In genomic region chr1:43934279-43934985, GRCh38 we compare ENCODE assay signal across 8 cellular contexts. TPM values are rescaled to one million over a fixed set of nuclear protein-coding genes. Genes with fewer than 3 reads are reported as not detected.
DNase-seq lines count a peak whose midpoint lies in the region; ATAC-seq and TF ChIP-seq lines count a peak whose summit lies in the region.

No MANE protein-coding gene starts in this region.

- peaks cover under 1% of the 10 kb centered on the region for H3K36me3 Mint-ChIP-seq in activated CD4-positive, alpha-beta T cell treated with anti-CD3 and anti-CD28 coated beads for 36 hours (ENCODE audit: low read depth)
- H3K36me3 Mint-ChIP-seq in stimulated activated naive B cell treated with anti-CD40 and anti-IgM and Interleukin-4, amounts not matched to agents 10 μg/mL and 1 μg/mL and 100 μg/mL, for 72 hours: peaks cover 18 to 22% of the 10 kb centered on the region in 2 donors

- no peaks in the 10 kb centered on the region for H3K9me3 Mint-ChIP-seq in activated CD4-positive, alpha-beta T cell treated with anti-CD3 and anti-CD28 coated beads for 36 hours (ENCODE audit: low read depth)
- no peaks in the 10 kb centered on the region for H3K9me3 Mint-ChIP-seq in stimulated activated naive B cell treated with anti-CD40 and anti-IgM and Interleukin-4, amounts not matched to agents 10 μg/mL and 1 μg/mL and 100 μg/mL, for 72 hours

- H3K27me3 ChIP-seq in dorsolateral prefrontal cortex (peaks cover 0 to 9% (median 0%) of the 10 kb centered on the region in 45 donors), lower lobe of right lung (ENCODE audit: low read depth) (peaks cover 21% of the 10 kb centered on the region)

- POLR2A ChIA-PET in activated CD4-positive, alpha-beta T cell treated with anti-CD3 and anti-CD28 coated beads for 36 hours (lab: Charles Lee): interaction anchor here (0.6 to 1.0 kb wide), 3 partner anchors 11 to 199 kb away, joined by 3 to 4 read pairs (median 3); no protein-coding TSS in a partner anchor

- CTCF ChIA-PET in activated CD4-positive, alpha-beta T cell treated with anti-CD3 and anti-CD28 coated beads for 36 hours (lab: Charles Lee): interaction anchor here (0.6 to 6.1 kb wide), 66 partner anchors 9 to 707 kb away, joined by 3 to 136 read pairs (median 4); partner anchors contain the start of genes IPO13, KDM4A and PTPRF

- H3K27me3 Mint-ChIP-seq in activated CD4-positive, alpha-beta T cell treated with anti-CD3 and anti-CD28 coated beads for 36 hours: peaks cover 25% of the 10 kb centered on the region
- peaks cover 32 to 39% of the 10 kb centered on the region in 2 donors for H3K27me3 Mint-ChIP-seq in stimulated activated naive B cell treated with anti-CD40 and anti-IgM and Interleukin-4, amounts not matched to agents 10 μg/mL and 1 μg/mL and 100 μg/mL, for 72 hours

- H3K4me1 Mint-ChIP-seq in activated CD4-positive, alpha-beta T cell treated with anti-CD3 and anti-CD28 coated beads for 36 hours: peaks cover 15% of the 10 kb centered on the region
- H3K4me1 Mint-ChIP-seq in stimulated activated naive B cell treated with anti-CD40 and anti-IgM and Interleukin-4, amounts not matched to agents 10 μg/mL and 1 μg/mL and 100 μg/mL, for 72 hours: peaks cover 25 to 48% of the 10 kb centered on the region in 2 donors

- H3K27ac ChIP-seq in dorsolateral prefrontal cortex: peak overlapping the region in 3 of 59 donors; percentile 1 to 68 (median 5)
- H3K27ac ChIP-seq in lower lobe of right lung: no peak overlapping the region

- peak; percentile 48 for DNase-seq in ACHN
- DNase-seq in GM19238 (ENCODE audit: insufficient read length, low spot score): peak; percentile 86
- peak; percentile 78 for DNase-seq in NCI-H2227 treated with DMSO at 0.1 percent for 48 hours (lab: John Stamatoyannopoulos, UW)
- peak; percentile 84 for DNase-seq in activated CD4-positive, alpha-beta T cell treated with anti-CD3 and anti-CD28 coated beads for 36 hours
- peak in 9 of 10 donors; percentile 41 to 76 (median 63) for DNase-seq in dorsolateral prefrontal cortex
- DNase-seq in lower lobe of right lung: peak; percentile 80
- peak; percentile 33 for DNase-seq in stimulated activated naive B cell treated with anti-CD40 and anti-IgM and Interleukin-4, amounts not matched to agents 10 μg/mL and 1 μg/mL and 100 μg/mL, for 72 hours

- in situ Hi-C loops in ACHN (cut with HindIII; ENCODE audit: low pct_ligation_motif_present, low pct_unique_long_range_greater_than_20kb, low sequenced_read_pairs): loop anchor here (25.0 kb wide), 1 partner anchor 172 kb away; no protein-coding TSS in a partner anchor

- H3K27ac Mint-ChIP-seq in activated CD4-positive, alpha-beta T cell treated with anti-CD3 and anti-CD28 coated beads for 36 hours: no peak overlapping the region
- no peak overlapping the region for H3K27ac Mint-ChIP-seq in stimulated activated naive B cell treated with anti-CD40 and anti-IgM and Interleukin-4, amounts not matched to agents 10 μg/mL and 1 μg/mL and 100 μg/mL, for 72 hours

- peaks cover 7% of the 10 kb centered on the region for H3K36me3 ChIP-seq in lower lobe of right lung

- TF ChIP-seq CTCF in dorsolateral prefrontal cortex (IDR thresholded peaks at IDR 0.05 in 54 of 56, conservative IDR thresholded peaks at IDR 0.05 in 2 of 56; ENCODE audit: low read depth in 1 of 56, partially characterized antibody in 56 of 56) (peak; percentile 62 to 95 (median 86)), lower lobe of right lung (IDR thresholded peaks at IDR 0.05) (peak; percentile 82)

- ATAC-seq in activated CD4-positive, alpha-beta T cell treated with anti-CD3 and anti-CD28 coated beads for 36 hours: peak; percentile 73
- ATAC-seq in lower lobe of right lung: peak; percentile 82 to 89
- ATAC-seq in stimulated activated naive B cell treated with anti-CD40 and anti-IgM and Interleukin-4, amounts not matched to agents 10 μg/mL and 1 μg/mL and 100 μg/mL, for 72 hours (replicated peaks): peak; percentile 62 to 70
- ATAC-seq in GM19023 (IDR thresholded peaks at IDR 0.05; ENCODE audit: unreplicated experiment): no peak

- peak overlapping the region in 2 of 59 donors; percentile 39 to 44 for H3K4me3 ChIP-seq in dorsolateral prefrontal cortex
- peak overlapping the region; percentile 51 for H3K4me3 ChIP-seq in lower lobe of right lung

- no peaks in the 10 kb centered on the region for H3K9me3 ChIP-seq in lower lobe of right lung

- H3K4me3 Mint-ChIP-seq in activated CD4-positive, alpha-beta T cell treated with anti-CD3 and anti-CD28 coated beads for 36 hours: peak overlapping the region; percentile 16
- peak overlapping the region; percentile 46 to 63 for H3K4me3 Mint-ChIP-seq in stimulated activated naive B cell treated with anti-CD40 and anti-IgM and Interleukin-4, amounts not matched to agents 10 μg/mL and 1 μg/mL and 100 μg/mL, for 72 hours

- peaks cover 35% of the 10 kb centered on the region for H3K4me1 ChIP-seq in lower lobe of right lung

- intact Hi-C loops in activated CD4-positive, alpha-beta T cell treated with anti-CD3 and anti-CD28 coated beads for 36 hours (cut with DNase I, micrococcal nuclease): loop anchor here (1.0 to 10.0 kb wide), 6 partner anchors 113 to 710 kb away; partner anchors contain the start of gene ST3GAL3 (in 1 of the 2)
- intact Hi-C loops in dorsolateral prefrontal cortex (cut with DNase I): loop anchor here (5.0 to 10.0 kb wide), 4 partner anchors 113 to 710 kb away; partner anchors contain the start of gene KDM4A (in 2 of the 2)
- intact Hi-C loops in lower lobe of right lung (cut with DNase I): no loop called here

RNA-seq across cellular contexts. Expression of gene ARTN, which starts 0.8 kb away (rescaled TPM):
- total RNA-seq in activated CD4-positive, alpha-beta T cell treated with anti-CD3 and anti-CD28 coated beads for 36 hours: under 1 TPM; 0.26 to 0.48 TPM
- total RNA-seq in dorsolateral prefrontal cortex: 1 to 10 TPM in 86 of 120 experiments, under 1 TPM in 30, not detected in 4; 0.28 to 6.5 (median 1.4) TPM
- total RNA-seq in lower lobe of right lung: 0.27 TPM

RNA-seq across cellular contexts. Expression of gene IPO13, which starts 12.3 kb away (rescaled TPM):
- total RNA-seq in activated CD4-positive, alpha-beta T cell treated with anti-CD3 and anti-CD28 coated beads for 36 hours: 10 to 100 TPM; 10.7 to 12.5 TPM
- total RNA-seq in dorsolateral prefrontal cortex: 100 to 1,000 TPM in 51 of 120 experiments, 10 to 100 TPM in 69; 48.0 to 243 (median 94.5) TPM
- 28.2 TPM for total RNA-seq in lower lobe of right lung

RNA-seq across cellular contexts. Expression of gene DPH2, which starts 35.4 kb away (rescaled TPM):
- total RNA-seq in activated CD4-positive, alpha-beta T cell treated with anti-CD3 and anti-CD28 coated beads for 36 hours: 10 to 100 TPM; 25.2 to 30.5 TPM
- total RNA-seq in dorsolateral prefrontal cortex (10 to 100 TPM; 12.0 to 31.1 (median 20.7) TPM), lower lobe of right lung (15.0 TPM)

RNA-seq across cellular contexts. Expression of gene ATP6V0B, which starts 40.3 kb away (rescaled TPM):
- total RNA-seq in activated CD4-positive, alpha-beta T cell treated with anti-CD3 and anti-CD28 coated beads for 36 hours: 10 to 100 TPM; 39.4 to 75.6 TPM
- total RNA-seq in dorsolateral prefrontal cortex: 100 to 1,000 TPM; 112 to 276 (median 202) TPM
- total RNA-seq in lower lobe of right lung: 205 TPM

RNA-seq across cellular contexts. Expression of gene B4GALT2, which starts 44.6 kb away (rescaled TPM):
- total RNA-seq in activated CD4-positive, alpha-beta T cell treated with anti-CD3 and anti-CD28 coated beads for 36 hours: 10 to 100 TPM; 27.9 to 35.3 TPM
- total RNA-seq in dorsolateral prefrontal cortex (10 to 100 TPM; 33.5 to 97.8 (median 48.8) TPM), lower lobe of right lung (17.3 TPM)

Comparison
In these comparisons a context has a peak if more than half of its experiments do, and no peak if none do; other contexts are left out.
1. DNase-seq: peak in every context shown above with its lines; median percentile 86 in GM19238; 84 in activated CD4-positive, alpha-beta T cell treated with anti-CD3 and anti-CD28 coated beads for 36 hours; 80 in lower lobe of right lung; 78 in NCI-H2227 treated with DMSO at 0.1 percent for 48 hours; 63 in dorsolateral prefrontal cortex; 48 in ACHN; 33 in stimulated activated naive B cell treated with anti-CD40 and anti-IgM and Interleukin-4, amounts not matched to agents 10 μg/mL and 1 μg/mL and 100 μg/mL, for 72 hours.